ENCODE assay signal across 8 cellular contexts in the genomic region with DNA sequence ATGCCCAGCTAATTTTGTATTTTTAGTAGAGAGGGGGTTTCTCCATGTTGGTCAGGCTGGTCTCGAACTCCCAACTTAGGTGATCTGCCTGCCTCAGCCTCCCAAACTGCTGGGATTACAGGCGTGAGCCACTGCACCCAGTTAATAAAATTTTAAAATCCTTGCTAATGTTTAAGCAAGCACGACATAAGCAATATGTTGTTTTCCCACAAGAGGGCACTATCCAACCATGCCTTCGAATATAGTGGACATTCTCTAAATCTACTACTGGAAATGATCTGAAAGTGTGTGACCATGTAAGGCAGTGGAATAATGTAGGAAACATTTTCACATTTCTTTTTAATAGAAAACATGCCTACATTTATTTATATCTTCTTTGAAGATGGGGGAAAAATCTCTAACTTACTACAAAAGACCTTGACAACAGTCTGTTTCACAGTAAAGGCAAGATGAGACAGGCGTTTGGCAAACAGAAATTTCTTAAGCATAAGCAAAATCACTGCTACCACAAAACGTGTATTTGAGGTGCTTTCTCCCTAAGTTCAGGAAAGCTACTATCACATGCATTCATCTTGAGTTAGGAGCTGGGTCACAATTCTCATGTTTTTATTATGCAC. TPM values are rescaled to one million over a fixed set of nuclear protein-coding genes. Genes with fewer than 3 reads are reported as not detected.
DNase-seq lines count a peak whose midpoint lies in the region; ATAC-seq and TF ChIP-seq lines count a peak whose summit lies in the region.

No MANE protein-coding gene starts in this region.

- H3K4me1 ChIP-seq in DOHH2 (ENCODE audit: control insufficient read depth, low read length) = 0 out of 2 replicates have a peak, but pooled peaks cover 3% of the 10 kb centered on the region
- peaks cover 63% of the 10 kb centered on the region for H3K4me1 ChIP-seq in KMS-11 (ENCODE audit: low read depth, poor library complexity, severe bottlenecking)
- H3K4me1 ChIP-seq in SK-N-SH (ENCODE audit: control insufficient read depth in 1 of 2, insufficient read depth in 2 of 2, low read depth in 1 of 2, low read length in 1 of 2) = peaks cover 8 to 58% of the 10 kb centered on the region in 2 experiments
- peaks cover 5% of the 10 kb centered on the region in 2 donors for H3K4me1 ChIP-seq in mucosa of rectum (ENCODE audit: control insufficient read depth in 2 of 2, insufficient read depth in 2 of 2, low read length in 2 of 2)
- H3K4me1 ChIP-seq in effector memory CD4-positive, alpha-beta T cell (ENCODE audit: control insufficient read depth, insufficient read depth, low read length, poor library complexity, severe bottlenecking) = no peaks in the 10 kb centered on the region

- ATAC-seq in esophagus mucosa (peak; percentile 64), GM19467 (IDR thresholded peaks at IDR 0.05; ENCODE audit: unreplicated experiment) (no peak)

- peaks cover 19% of the 10 kb centered on the region for H3F3A ChIP-seq in DOHH2 (ENCODE audit: control insufficient read depth, insufficient read depth)
- peaks cover 22% of the 10 kb centered on the region for H3F3A ChIP-seq in SK-N-SH (replicated peaks; ENCODE audit: insufficient read depth)

- H3K27me3 ChIP-seq in DOHH2 (ENCODE audit: control insufficient read depth, low read length) (no peaks in the 10 kb centered on the region), KMS-11 (ENCODE audit: insufficient read depth, low read depth) (no peaks in the 10 kb centered on the region), SK-N-SH (ENCODE audit: insufficient read depth) (no peaks in the 10 kb centered on the region), mucosa of rectum (ENCODE audit: control insufficient read depth in 2 of 2, insufficient read depth in 2 of 2, low read length in 2 of 2) (no peaks in the 10 kb centered on the region)
- H3K27me3 ChIP-seq in effector memory CD4-positive, alpha-beta T cell (replicated peaks; ENCODE audit: control insufficient read depth, insufficient read depth, low read length, poor library complexity, severe bottlenecking) = no peaks in the 10 kb centered on the region

- H4K20me1 ChIP-seq in DOHH2 (ENCODE audit: control insufficient read depth, insufficient read depth, low read depth, low read length) (peaks cover 18% of the 10 kb centered on the region; the same call in 1 of the 2 replicates), KMS-11 (ENCODE audit: insufficient read depth) (peaks cover 40% of the 10 kb centered on the region), SK-N-SH (ENCODE audit: insufficient read depth) (peaks cover 35% of the 10 kb centered on the region)

- H3K4me2 ChIP-seq in DOHH2 (ENCODE audit: low read length) (no peak overlapping the region), KMS-11 (no peak overlapping the region), SK-N-SH (no peak overlapping the region)

- peak; percentile 87 for TF ChIP-seq RAD21 in SK-N-SH (IDR thresholded peaks at IDR 0.05; ENCODE audit: low read length)

- H3K9me3 ChIP-seq in DOHH2 (ENCODE audit: control insufficient read depth, insufficient read depth, low read length) (no peaks in the 10 kb centered on the region), SK-N-SH (no peaks in the 10 kb centered on the region), mucosa of rectum (ENCODE audit: control insufficient read depth in 2 of 2, low read length in 2 of 2) (no peaks in the 10 kb centered on the region)
- H3K9me3 ChIP-seq in effector memory CD4-positive, alpha-beta T cell (ENCODE audit: control insufficient read depth, low read length) = no peaks in the 10 kb centered on the region

- peak; percentile 38 for DNase-seq in SK-N-SH
- DNase-seq in effector memory CD4-positive, alpha-beta T cell = no peak
- DNase-seq in stimulated activated CD4-positive, alpha-beta T cell treated with anti-CD3 and anti-CD28 coated beads, Interleukin-1b, Interleukin-23, amount 100 ng/mL, for 48 hours = no peak

- CTCF ChIA-PET in SK-N-SH (lab: Yijun Ruan, JAX) = interaction anchor here (0.6 to 30.2 kb wide), 29 partner anchors 9 to 720 kb away, joined by 3 to 630 read pairs (median 4); a partner anchor contains a TSS

- H3K36me3 ChIP-seq in DOHH2 (ENCODE audit: control insufficient read depth, low read length) = peaks cover 66% of the 10 kb centered on the region
- no peaks in the 10 kb centered on the region; the same call in 1 of the 2 replicates for H3K36me3 ChIP-seq in KMS-11 (ENCODE audit: insufficient read depth)
- H3K36me3 ChIP-seq in SK-N-SH (replicated peaks in 1 of 2; ENCODE audit: control insufficient read depth in 1 of 2, insufficient read depth in 2 of 2, low read length in 1 of 2) = peaks cover 40 to 58% of the 10 kb centered on the region in 2 experiments
- H3K36me3 ChIP-seq in mucosa of rectum (ENCODE audit: control insufficient read depth in 2 of 2, insufficient read depth in 2 of 2, low read length in 2 of 2) = peaks cover 0 to 4% of the 10 kb centered on the region in 2 donors
- peaks cover 7% of the 10 kb centered on the region for H3K36me3 ChIP-seq in effector memory CD4-positive, alpha-beta T cell (ENCODE audit: control insufficient read depth, insufficient read depth, low read length)

- H2AFZ ChIP-seq in KMS-11 (ENCODE audit: low read depth) = no peak overlapping the region
- no peak overlapping the region for H2AFZ ChIP-seq in SK-N-SH (ENCODE audit: low read depth)

- TF ChIP-seq CTCF in DOHH2 (IDR thresholded peaks at IDR 0.05; ENCODE audit: low read depth, low read length, poor library complexity, severe bottlenecking) (peak; percentile 68), KMS-11 (conservative IDR thresholded peaks at IDR 0.05; ENCODE audit: low read depth, low read length) (peak; percentile 68), SK-N-SH (IDR thresholded peaks at IDR 0.05) (peak; percentile 89)

- WGBS in SK-N-SH (ENCODE audit: low lambda C conversion rate) = 18% methylated on average over 6 of the region's 6 CpGs

- H3K9me2 ChIP-seq in DOHH2 (replicated peaks; ENCODE audit: control insufficient read depth, low read length) (no peaks in the 10 kb centered on the region), SK-N-SH (no peaks in the 10 kb centered on the region)

- H3K4me3 ChIP-seq in DOHH2 (ENCODE audit: low read length) (no peak overlapping the region), KMS-11 (IDR thresholded peaks at IDR 0.05; ENCODE audit: insufficient read depth, low read depth, low read length) (no peak overlapping the region), SK-N-SH (ENCODE audit: low read depth in 2 of 2, low read length in 1 of 2) (no peak overlapping the region), mucosa of rectum (ENCODE audit: low read length in 2 of 2) (no peak overlapping the region)
- no peak overlapping the region for H3K4me3 ChIP-seq in effector memory CD4-positive, alpha-beta T cell (ENCODE audit: insufficient read depth, low read depth, low read length, poor library complexity, severe bottlenecking)

- no peak for TF ChIP-seq EP300 in SK-N-SH (IDR thresholded peaks at IDR 0.05; ENCODE audit: borderline replicate concordance in 1 of 2, low read depth in 1 of 2, low read length in 1 of 2)

- peaks cover 54% of the 10 kb centered on the region for H3K79me2 ChIP-seq in DOHH2 (ENCODE audit: control insufficient read depth, low read length)
- peaks cover 29% of the 10 kb centered on the region for H3K79me2 ChIP-seq in KMS-11 (ENCODE audit: insufficient read depth, low read depth)
- H3K79me2 ChIP-seq in SK-N-SH (ENCODE audit: insufficient read depth) = peaks cover 73% of the 10 kb centered on the region

- H3K27ac ChIP-seq in DOHH2 (ENCODE audit: low read depth, low read length) (no peak overlapping the region), KMS-11 (peak overlapping the region; percentile 9; the same call in 1 of the 2 replicates), SK-N-SH (ENCODE audit: low read depth in 2 of 2, low read length in 1 of 2) (peak overlapping the region; percentile 29 to 76), mucosa of rectum (ENCODE audit: low read depth in 2 of 2, low read length in 2 of 2) (peak overlapping the region; percentile 52 to 62)
- no peak overlapping the region for H3K27ac ChIP-seq in effector memory CD4-positive, alpha-beta T cell (ENCODE audit: insufficient read depth, low read length, poor library complexity, severe bottlenecking)

- POLR2A ChIA-PET in SK-N-SH (lab: Yijun Ruan, JAX) = interaction anchor here (2.3 kb wide), 1 partner anchor 32 kb away, joined by 7 read pairs; no protein-coding TSS in a partner anchor

- H3K9ac ChIP-seq in KMS-11 (no peak overlapping the region), SK-N-SH (no peak overlapping the region), mucosa of rectum (ENCODE audit: low read depth in 1 of 2, low read length in 2 of 2) (no peak overlapping the region)

TF ChIP-seq in SK-N-SH, 30 proteins besides CTCF, POLR2A, EP300 and RAD21:
- TF ChIP-seq TAF1 (IDR thresholded peaks at IDR 0.05; ENCODE audit: borderline replicate concordance, low read depth, low read length) (no peak), SMC3 (IDR thresholded peaks at IDR 0.05; ENCODE audit: low read depth, low read length) (peak; percentile 67), SIN3A (IDR thresholded peaks at IDR 0.05; ENCODE audit: borderline replicate concordance, low read depth, low read length) (no peak), FOXM1 (IDR thresholded peaks at IDR 0.05; ENCODE audit: low read depth) (no peak)

RNA-seq across cellular contexts. Expression of a gene that starts 38.2 kb away (rescaled TPM):
- 32.3 and 38.7 TPM in 2 replicates for polyA plus RNA-seq in SK-N-SH (2012; rRNA removed)
- polyA plus RNA-seq in SK-N-SH (2012; cell fraction: cytosol; rRNA removed) = 41.6 and 48.2 TPM in 2 replicates
- 20.0 and 38.6 TPM in 2 replicates for polyA plus RNA-seq in SK-N-SH (2012; cell fraction: nucleus; rRNA removed)
- total RNA-seq in esophagus mucosa = 61.9 TPM

Comparison
In these comparisons a context has a peak if more than half of its experiments do, and no peak if none do; other contexts are left out.
1. H3K27ac ChIP-seq: peak in KMS-11 (single experiment), SK-N-SH (2 of 2) and mucosa of rectum (2 of 2); none in DOHH2 (single experiment) and effector memory CD4-positive, alpha-beta T cell (single experiment).
2. Peak in every context shown above with its lines, with median percentiles within 50 percentile points of each other: CTCF ChIP-seq.